1 cellular context compared by ENCODE assay signal in the genomic region with DNA sequence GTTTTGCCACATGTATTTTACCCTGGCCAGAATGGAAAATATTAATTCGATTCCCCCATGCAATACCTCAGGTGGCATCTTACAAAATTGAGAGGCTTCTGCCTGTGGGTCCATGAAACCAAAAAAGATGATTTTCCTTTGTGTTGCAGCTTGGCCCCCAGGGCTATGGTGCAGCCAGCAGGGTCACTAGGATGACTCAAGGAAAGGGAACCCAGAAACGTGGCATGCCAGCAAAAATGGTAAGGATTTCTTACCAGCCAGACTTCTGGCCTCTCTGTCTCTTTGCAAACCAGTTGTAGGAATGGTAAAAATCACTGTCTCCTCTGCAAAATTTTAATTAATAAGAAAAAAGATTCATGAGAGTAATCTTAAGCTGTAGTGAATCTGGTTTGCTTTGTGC.
TF ChIP-seq lines count a peak whose summit lies in the region.

No MANE protein-coding gene starts in this region.

TF ChIP-seq in GM23338, 12 proteins besides CTCF, POLR2A, EP300 and RAD21 (continued from another document):
- TF ChIP-seq EZH2phosphoT487 (IDR thresholded peaks at IDR 0.05; ENCODE audit: unreplicated experiment) (no peak), JUNB (IDR thresholded peaks at IDR 0.05; ENCODE audit: unreplicated experiment) (no peak), NANOG (IDR thresholded peaks at IDR 0.05; ENCODE audit: borderline replicate concordance) (no peak), EZH2 (IDR thresholded peaks at IDR 0.05; ENCODE audit: low read depth, unreplicated experiment) (no peak), ZNF114 (CRISPR knock-in tag; IDR thresholded peaks at IDR 0.05) (no peak), ZNF462 (CRISPR knock-in tag; IDR thresholded peaks at IDR 0.05) (no peak), ZNF331 (CRISPR knock-in tag; IDR thresholded peaks at IDR 0.05; ENCODE audit: low read depth) (no peak), POLR2AphosphoS5 (IDR thresholded peaks at IDR 0.05; ENCODE audit: low read depth) (no peak)
